In the genomic region with DNA sequence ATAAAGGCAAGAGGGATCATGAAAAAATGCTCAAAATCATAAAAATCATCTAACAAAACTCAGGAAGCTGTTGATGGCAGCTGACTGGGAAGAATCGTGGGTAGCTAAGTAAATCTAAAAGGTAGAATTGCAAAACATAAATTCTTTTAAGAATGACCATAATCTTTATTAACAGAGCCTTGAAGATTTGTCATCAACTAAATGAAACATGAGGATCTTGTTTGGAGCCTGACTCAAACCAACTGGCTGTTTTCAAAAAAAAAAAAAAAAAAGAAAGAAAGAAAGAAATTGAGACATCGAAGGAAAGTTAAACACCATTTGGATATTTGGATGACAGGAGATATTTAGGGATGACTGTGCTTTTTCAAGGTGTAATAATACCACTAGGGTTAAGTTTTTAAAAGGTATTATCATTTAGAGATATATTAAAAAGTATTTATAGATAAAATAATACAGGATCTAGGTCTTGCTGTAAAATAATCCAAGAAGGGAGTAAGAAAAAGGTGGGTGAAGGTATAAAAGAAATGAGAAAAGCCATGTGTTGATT, we compare ENCODE assay signal across 14 cellular contexts. TPM values are rescaled to one million over a fixed set of nuclear protein-coding genes. Genes with fewer than 3 reads are reported as not detected.
A peak's percentile ranks its signal among the peaks of the same experiment; 100 is the strongest.
DNase-seq lines count a peak whose midpoint lies in the region; ATAC-seq, FAIRE-seq and TF ChIP-seq lines count a peak whose summit lies in the region.
"Had no signal": no experiment of that assay in that cellular context is flagged by ENCODE, and none has a peak within 500 bp of the region (broad histone marks: within the 10 kb centered on the region; RNA-seq: fewer than 3 reads in every experiment).

No MANE protein-coding gene starts in this region.

- no peak for TF ChIP-seq EP300 in K562 (IDR thresholded peaks at IDR 0.05; ENCODE audit: low read length)

- POLR2A ChIA-PET in K562 (lab: Yijun Ruan, JAX), result interaction anchor here (0.6 to 1.5 kb wide), 10 partner anchors 11 to 490 kb away, joined by 3 to 6 read pairs (median 4); no protein-coding TSS in a partner anchor

- peaks cover 54 to 75% (median 67%) of the 10 kb centered on the region in 10 experiments for H3K4me1 ChIP-seq in BLaER1 treated with 17β-estradiol and CSF1 and Interleukin-3, amounts not matched to agents 10 nM and 100 nM
- peaks cover 14 to 17% of the 10 kb centered on the region in 2 experiments; a peak in 4 of 5 replicates for H3K4me1 ChIP-seq in K562 (replicated peaks in 1 of 2; ENCODE audit: control insufficient read depth in 2 of 2, insufficient read depth in 2 of 2, low read length in 2 of 2)
- H3K4me1 ChIP-seq in neutrophil (ENCODE audit: control insufficient read depth in 1 of 2, insufficient read depth in 1 of 2, low read depth in 1 of 2, low read length in 1 of 2), result peaks cover 54 to 78% of the 10 kb centered on the region in 2 experiments

- peak overlapping the region in 6 of 11 experiments; percentile 12 to 41 (median 29); a peak in 6 of 22 replicates for H3K27ac ChIP-seq in BLaER1 treated with 17β-estradiol and CSF1 and Interleukin-3, amounts not matched to agents 10 nM and 100 nM
- H3K27ac ChIP-seq in K562 (ENCODE audit: extremely low read depth, low read depth, low read length) (peak overlapping the region; percentile 12; the same call in 2 of the 3 replicates), neutrophil (peak overlapping the region; percentile 50)

- TF ChIP-seq RAD21 in K562 (CRISPR knock-in tag; conservative IDR thresholded peaks at IDR 0.05 in 1 of 2, IDR thresholded peaks at IDR 0.05 in 1 of 2), result no peak

- intact Hi-C loops in K562 (cut with micrococcal nuclease), result no loop called here

- no peak for FAIRE-seq in K562 (lab: Jason Lieb, UNC)
- FAIRE-seq: astrocyte had no signal

- TF ChIP-seq CTCF in K562 (IDR thresholded peaks at IDR 0.05 in 2 of 3, conservative IDR thresholded peaks at IDR 0.05 in 1 of 3; ENCODE audit: insufficient read depth in 2 of 3, low read depth in 1 of 3, low read length in 3 of 3) (no peak), neutrophil (IDR thresholded peaks at IDR 0.05) (no peak)

- ATAC-seq in K562 (no peak), HG03571 (IDR thresholded peaks at IDR 0.05; ENCODE audit: unreplicated experiment) (no peak), HG02610 (IDR thresholded peaks at IDR 0.05; ENCODE audit: unreplicated experiment) (no peak), HG03457 (IDR thresholded peaks at IDR 0.05; ENCODE audit: unreplicated experiment) (no peak)
- ATAC-seq: Right ventricle myocardium inferior had no signal

- no peaks in the 10 kb centered on the region for H3K9me3 ChIP-seq in BLaER1 treated with 17β-estradiol and CSF1 and Interleukin-3, amounts not matched to agents 10 nM and 100 nM (replicated peaks in 1 of 11)
- H3K9me3 ChIP-seq in K562 (replicated peaks; ENCODE audit: control insufficient read depth, insufficient read depth, low read depth, low read length) (no peaks in the 10 kb centered on the region), neutrophil (no peaks in the 10 kb centered on the region)
- H3K9me3 ChIP-seq: MG63 had no signal

- no peaks in the 10 kb centered on the region for H3K79me2 ChIP-seq in K562 (ENCODE audit: control insufficient read depth, insufficient read depth, low read length)

- no peak for TF ChIP-seq POLR2A in K562 (conservative IDR thresholded peaks at IDR 0.05)

- no peaks in the 10 kb centered on the region for H3K27me3 ChIP-seq in BLaER1 treated with 17β-estradiol and CSF1 and Interleukin-3, amounts not matched to agents 10 nM and 100 nM
- H3K27me3 ChIP-seq in K562 (ENCODE audit: control insufficient read depth in 2 of 2, insufficient read depth in 2 of 2, low read length in 2 of 2) (no peaks in the 10 kb centered on the region; a peak in 1 of 5 replicates), neutrophil (no peaks in the 10 kb centered on the region)
- H3K27me3 ChIP-seq: MG63 had no signal

- H2AFZ ChIP-seq in K562 (ENCODE audit: low read depth, low read length), result no peak overlapping the region

- H3K9me1 ChIP-seq in K562 (ENCODE audit: control insufficient read depth, insufficient read depth, low read length), result no peaks in the 10 kb centered on the region

- H3K4me2 ChIP-seq in BLaER1 treated with 17β-estradiol and CSF1 and Interleukin-3, amounts not matched to agents 10 nM and 100 nM, result peak overlapping the region; percentile 23 to 75 (median 57); a peak in 21 of 22 replicates
- no peak overlapping the region for H3K4me2 ChIP-seq in K562 (ENCODE audit: insufficient read depth, low read length)

- H4K20me1 ChIP-seq in BLaER1 treated with 17β-estradiol and CSF1 and Interleukin-3, amounts not matched to agents 10 nM and 100 nM, result peaks cover 0 to 7% (median 0%) of the 10 kb centered on the region in 11 experiments; a peak in 4 of 22 replicates
- H4K20me1 ChIP-seq in K562 (replicated peaks; ENCODE audit: control insufficient read depth, insufficient read depth, low read length), result no peaks in the 10 kb centered on the region

- peaks cover 0 to 14% (median 0%) of the 10 kb centered on the region in 11 experiments; a peak in 7 of 22 replicates for H3K36me3 ChIP-seq in BLaER1 treated with 17β-estradiol and CSF1 and Interleukin-3, amounts not matched to agents 10 nM and 100 nM
- H3K36me3 ChIP-seq in K562 (ENCODE audit: control insufficient read depth, insufficient read depth, low read length) (peaks cover 21% of the 10 kb centered on the region), neutrophil (peaks cover 31% of the 10 kb centered on the region)

- CTCF ChIA-PET in K562 (lab: Yijun Ruan, JAX; ENCODE audit: low intra/inter-chr PET ratio), result no interaction called here

- no peak overlapping the region for H3K4me3 ChIP-seq in BLaER1 treated with 17β-estradiol and CSF1 and Interleukin-3, amounts not matched to agents 10 nM and 100 nM
- H3K4me3 ChIP-seq in K562 (no peak overlapping the region), neutrophil (ENCODE audit: low read depth in 1 of 2, low read length in 1 of 2) (no peak overlapping the region)
- H3K4me3 ChIP-seq: MG63 had no signal

- H3K9ac ChIP-seq in BLaER1 treated with 17β-estradiol and CSF1 and Interleukin-3, amounts not matched to agents 10 nM and 100 nM, result peak overlapping the region in 2 of 11 experiments; percentile 5 to 52; a peak in 4 of 22 replicates
- H3K9ac ChIP-seq in K562 (ENCODE audit: insufficient read depth in 1 of 2, low read depth in 2 of 2, low read length in 2 of 2), result no peak overlapping the region

- DNase-seq in HS-5 (ENCODE audit: low read depth), result peak; percentile 19
- no peak for DNase-seq in K562 (ENCODE audit: extremely low read depth in 1 of 4, low spot score in 3 of 4)
- DNase-seq in effector CD8-positive, alpha-beta T cell (lab: John Stamatoyannopoulos, UW), result no peak
- DNase-seq: DMS153; MG63; stimulated activated CD8-positive, alpha-beta memory T cell treated with anti-CD3 and anti-CD28 coated beads, Interleukin-4, amount 100 ng/mL, for 48 hours had no signal

- in situ Hi-C loops in K562 (cut with MboI), result no loop called here

- BruUV-seq in K562 (replicated peaks; lab: Mats Ljungman, UMichigan), result no TSS peak

- 41% methylated on average over 2 of the region's 2 CpGs for WGBS in K562 (ENCODE audit: insufficient coverage, low coverage, missing lambda C conversion rate)

TF ChIP-seq in K562, 482 proteins besides CTCF, POLR2A, EP300 and RAD21:
- TF ChIP-seq RNF219 (CRISPR knock-in tag; IDR thresholded peaks at IDR 0.05), result no peak
- TF ChIP-seq ZNF316 (IDR thresholded peaks at IDR 0.05), result peak; percentile 74
- TF ChIP-seq MAFG (tag; conservative IDR thresholded peaks at IDR 0.05), result peak; percentile 64

RNA-seq across cellular contexts. Expression of gene CD34, which starts 48.6 kb away (rescaled TPM):
- total RNA-seq in K562 (2011; cell fraction: chromatin; rRNA removed; ENCODE audit: low replicate concordance), result not detected in 2 replicates
- total RNA-seq in K562 (2011; cell fraction: nucleolus; rRNA removed), result not detected in 2 replicates
- total RNA-seq in K562 (2011; cell fraction: nucleoplasm; rRNA removed), result not detected in 2 replicates
- not detected in 2 replicates for total RNA-seq in K562 (2014; rRNA removed)
- total RNA-seq in K562 (2014; rRNA removed; fragmentation: Illumina TruSeq; extraction: Trizol), result not detected in 2 replicates
- not detected in 2 replicates for total RNA-seq in K562 (2015; rRNA removed; fragmentation: Illumina TruSeq; extraction: Trizol)
- 0.13 TPM in 1 of 2 replicates, not detected in the other for total RNA-seq in K562 (2021)
- polyA plus RNA-seq in K562 (2011; rRNA removed), result 0.03 TPM in 1 of 2 replicates, not detected in the other
- not detected in 2 replicates for polyA plus RNA-seq in K562 (2011; cell fraction: cytosol; rRNA removed)
- polyA plus RNA-seq in K562 (2011; cell fraction: nucleus; rRNA removed), result not detected in 2 replicates
- not detected in 2 replicates for polyA plus RNA-seq in K562 (2012)
- polyA plus RNA-seq in K562 (2014; fragmentation: Illumina TruSeq; extraction: Trizol), result not detected in 2 replicates
- polyA plus RNA-seq in K562 (2014; fragmentation: Nextera tagmentation; extraction: Ambion mirVana), result not detected
- polyA plus RNA-seq in K562 (2014; rRNA removed), result not detected in 2 replicates
- 0.06 TPM in 1 of 2 replicates, not detected in the other for polyA minus RNA-seq in K562 (2011; rRNA and poly(A)+ RNA removed)
- not detected in 2 replicates for polyA minus RNA-seq in K562 (2011; cell fraction: cytosol; rRNA and poly(A)+ RNA removed)
- not detected in 2 replicates for polyA minus RNA-seq in K562 (2011; cell fraction: nucleus; rRNA and poly(A)+ RNA removed)
- total RNA-seq: NCI-H460 had no signal
